ENCODE assay signal across 21 cellular contexts in the genomic region with DNA sequence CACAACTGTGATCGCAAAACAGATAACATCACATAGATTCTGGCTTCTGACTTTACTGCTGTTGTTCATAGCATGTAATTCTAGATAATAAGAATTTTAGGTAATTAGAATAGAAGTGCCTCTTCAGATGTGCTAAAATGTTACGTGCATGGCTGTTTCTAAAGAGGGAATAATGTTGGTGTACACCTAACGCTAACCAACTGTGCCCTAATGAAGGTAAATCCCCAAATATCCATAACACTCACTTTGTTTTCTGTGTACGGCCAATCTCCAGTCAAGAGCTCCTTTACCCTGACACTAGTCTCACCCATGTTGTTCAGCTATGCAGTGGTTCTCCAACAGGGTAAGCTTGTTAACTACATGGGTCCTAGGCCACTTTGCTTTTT.
"Had no signal": no experiment of that assay in that cellular context is flagged by ENCODE, and none has a peak within 500 bp of the region (broad histone marks: within the 10 kb centered on the region; RNA-seq: fewer than 3 reads in every experiment).

No MANE protein-coding gene starts in this region.

- H3K27ac ChIP-seq: foreskin keratinocyte, upper lobe of left lung had no signal

- H3K9me3 ChIP-seq: adrenal gland, testis, upper lobe of left lung had no signal

- H3K27me3 ChIP-seq: adrenal gland, foreskin keratinocyte, testis, upper lobe of left lung had no signal

- DNase-seq: activated CD4-positive, CD25-positive, alpha-beta regulatory T cell treated with anti-CD3 and anti-CD28 coated beads, Interleukin-2, amount 50 U/mL, for 72 hours; activated CD8-positive, alpha-beta memory T cell treated with anti-CD3 and anti-CD28 coated beads for 24 hours; activated CD8-positive, alpha-beta memory T cell treated with anti-CD3 and anti-CD28 coated beads, Interleukin-2, amount 50 U/mL, for 48 hours; activated gamma-delta T cell; activated T-cell treated with anti-CD3 and anti-CD28 coated beads, Interleukin-2, amount 50 U/mL, for 48 hours; adrenal gland; dermis blood vessel endothelial cell; foreskin keratinocyte; glutamatergic neuron; hypothalamus; kidney; mammary epithelial cell; stimulated activated CD4-positive, alpha-beta T cell treated with anti-CD3 and anti-CD28 coated beads, Interleukin-4, amount 100 ng/mL, for 4 hours; T-helper 1 cell; T-helper 9 cell; testis; upper lobe of left lung had no signal

- ATAC-seq: activated naive CD4-positive, alpha-beta T cell treated with anti-CD3 and anti-CD28 coated beads, Interleukin-2, amount 50 U/mL, for 72 hours; foreskin keratinocyte; left lobe of liver; sciatic nerve; stimulated activated memory B cell treated with anti-CD40 and anti-IgM and Interleukin-4, amounts not matched to agents 10 μg/mL and 1 μg/mL and 100 μg/mL, for 72 hours had no signal

- H3K4me3 ChIP-seq: adrenal gland, testis, upper lobe of left lung had no signal

- H3K36me3 ChIP-seq: adrenal gland, upper lobe of left lung had no signal
